ENCODE assay signal across 8 cellular contexts in genomic region chr17:41648411-41649195, GRCh38. TPM values are rescaled to one million over a fixed set of nuclear protein-coding genes. Genes with fewer than 3 reads are reported as not detected.
DNase-seq lines count a peak whose midpoint lies in the region; ATAC-seq, FAIRE-seq and TF ChIP-seq lines count a peak whose summit lies in the region.

No MANE protein-coding gene starts in this region.

- peaks cover 26% of the 10 kb centered on the region for H3K4me1 ChIP-seq in colonic mucosa

- H3K36me3 ChIP-seq in colonic mucosa, result no peaks in the 10 kb centered on the region

- peak overlapping the region; percentile 29 for H3K4me3 ChIP-seq in colonic mucosa

- TF ChIP-seq CTCF in D721Med (IDR thresholded peaks at IDR 0.05; ENCODE audit: insufficient read depth, missing control alignments) (peak; percentile 88), colonic mucosa (IDR thresholded peaks at IDR 0.05) (peak; percentile 91)

- peak overlapping the region; percentile 76 for H3K27ac ChIP-seq in colonic mucosa

- ATAC-seq in HG02763 (IDR thresholded peaks at IDR 0.05; ENCODE audit: unreplicated experiment) (peak; percentile 57), left colon (peak; percentile 66), GM21526 (IDR thresholded peaks at IDR 0.05; ENCODE audit: low FRiP score, unreplicated experiment) (no peak)

- DNase-seq in D721Med (ENCODE audit: insufficient read length, low spot score) (peak; percentile 81), NCI-H460 (ENCODE audit: extremely low read depth, low read depth) (peak; percentile 83), colonic mucosa (peak; percentile 91), left colon (peak; percentile 84 to 91)
- peak; percentile 90 for DNase-seq in activated CD4-positive, alpha-beta T cell treated with anti-CD3 and anti-CD28 coated beads for 48 hours
- DNase-seq in stimulated activated CD4-positive, alpha-beta T cell treated with anti-CD3 and anti-CD28 coated beads, Interleukin-1b, Interleukin-23, amount 100 ng/mL, for 24 hours (ENCODE audit: low read depth in 4 of 4, low spot score in 1 of 4), result peak; percentile 77 to 85 (median 78)

- peak overlapping the region; percentile 68 to 95 for H3K9ac ChIP-seq in colonic mucosa (ENCODE audit: low read depth in 2 of 2, low read length in 2 of 2)

- H3K27me3 ChIP-seq in colonic mucosa, result no peaks in the 10 kb centered on the region

- no peaks in the 10 kb centered on the region for H3K9me3 ChIP-seq in colonic mucosa

- no peak for FAIRE-seq in D721Med (lab: Jason Lieb, UNC)

- intact Hi-C loops in colonic mucosa (cut with DNase I), result loop anchor here (1.0 to 10.0 kb wide), 6 partner anchors 14 to 846 kb away; partner anchors contain the start of genes KRT14, KRT35 and KRT36
- intact Hi-C loops in left colon (cut with DNase I, micrococcal nuclease), result loop anchor here (5.0 to 10.0 kb wide), 3 partner anchors 94 to 734 kb away; no protein-coding TSS in a partner anchor

RNA-seq across cellular contexts. Expression of gene KRT17, which starts 24.2 kb away (rescaled TPM):
- total RNA-seq in NCI-H460 (2014; rRNA removed; shearing (Covaris generic)), result 0.42 TPM in 1 of 2 replicates, not detected in the other
- polyA plus RNA-seq in NCI-H460 (2014; cell fraction: nucleus; rRNA removed), result not detected in 2 replicates
- 1 to 10 TPM in 1 of 2 donors, not detected in 1; 1.2 TPM for total RNA-seq in colonic mucosa
- under 1 TPM in 1 of 2 donors, not detected in 1; 0.70 TPM for total RNA-seq in left colon

RNA-seq across cellular contexts. Expression of gene KRT16, which starts 36.0 kb away (rescaled TPM):
- total RNA-seq in NCI-H460 (2014; rRNA removed; shearing (Covaris generic)), result not detected in 2 replicates
- not detected in 2 replicates for polyA plus RNA-seq in NCI-H460 (2014; cell fraction: nucleus; rRNA removed)
- not detected for total RNA-seq in colonic mucosa
- not detected for total RNA-seq in left colon

RNA-seq across cellular contexts. Expression of gene EIF1, which starts 40.1 kb away (rescaled TPM):
- 356 and 499 TPM in 2 replicates for total RNA-seq in NCI-H460 (2014; rRNA removed; shearing (Covaris generic))
- polyA plus RNA-seq in NCI-H460 (2014; cell fraction: nucleus; rRNA removed), result 292 and 380 TPM in 2 replicates
- total RNA-seq in colonic mucosa (100 to 1,000 TPM; 574 to 740 TPM), left colon (100 to 1,000 TPM; 596 to 603 TPM)
